ENCODE assay signal across 12 cellular contexts in the genomic region with DNA sequence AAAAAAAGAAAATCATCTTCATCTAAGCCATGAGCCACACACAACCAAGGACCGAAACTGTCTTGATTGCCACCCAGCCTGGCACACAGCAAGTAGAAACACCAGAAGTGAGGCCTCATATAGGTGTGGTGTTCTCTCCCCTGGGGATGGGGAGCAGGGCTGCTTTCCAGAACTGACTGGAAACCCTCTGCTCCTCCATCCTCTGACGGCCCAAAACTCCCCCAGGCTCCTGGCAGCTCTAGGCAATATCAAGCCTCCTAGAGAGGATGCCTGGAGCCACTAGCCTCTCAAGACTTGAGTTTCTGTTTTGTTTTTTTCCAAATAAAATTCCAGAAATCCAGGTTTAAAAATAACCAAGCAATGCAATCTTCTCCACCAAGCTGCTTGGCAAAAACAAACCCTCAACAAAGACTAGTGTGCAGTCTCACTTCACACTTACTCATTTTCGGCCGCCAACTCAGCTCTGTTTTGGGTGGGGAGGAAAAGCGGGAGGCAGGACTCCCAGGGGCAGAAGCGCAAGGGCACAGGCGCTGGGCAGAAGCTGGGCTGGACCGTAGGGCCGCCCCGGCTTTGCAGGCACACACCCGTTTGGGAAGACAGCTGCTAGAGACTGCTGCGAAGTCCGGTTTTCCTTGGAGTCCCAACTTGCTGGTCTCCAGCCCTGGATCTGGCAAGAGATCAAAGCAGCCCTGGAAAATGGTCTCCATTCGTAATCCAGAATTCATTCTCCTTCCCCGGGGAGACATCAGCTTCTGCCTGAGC.
A peak's percentile ranks its signal among the peaks of the same experiment; 100 is the strongest.
DNase-seq lines count a peak whose midpoint lies in the region; ATAC-seq and TF ChIP-seq lines count a peak whose summit lies in the region.
"Had no signal": no experiment of that assay in that cellular context is flagged by ENCODE, and none has a peak within 500 bp of the region (broad histone marks: within the 10 kb centered on the region; RNA-seq: fewer than 3 reads in every experiment).

No MANE protein-coding gene starts in this region.

- no peak overlapping the region for H3K4me3 Mint-ChIP-seq in GM23338
- H3K4me3 Mint-ChIP-seq: naive B cell had no signal

- peaks cover 4% of the 10 kb centered on the region for H3K27me3 Mint-ChIP-seq in GM23338 (ENCODE audit: insufficient read depth, low read depth, poor library complexity)
- H3K27me3 Mint-ChIP-seq: naive B cell had no signal

- H3K9ac ChIP-seq in mesendoderm (ENCODE audit: low read length) = no peak overlapping the region

- no peak overlapping the region for H4K8ac ChIP-seq in mesendoderm (ENCODE audit: low read depth, low read length)

- no peak overlapping the region for H3K4me3 ChIP-seq in GM23338
- peak overlapping the region; percentile 25 for H3K4me3 ChIP-seq in choroid plexus epithelial cell (ENCODE audit: low read depth, low read length)
- H3K4me3 ChIP-seq in left lung = no peak overlapping the region
- H3K4me3 ChIP-seq in stomach = peak overlapping the region in 3 of 4 donors; percentile 7 to 31 (median 19)
- no peak overlapping the region for H3K4me3 ChIP-seq in mesendoderm (ENCODE audit: low read length)

- H3K9me3 ChIP-seq in left lung (no peaks in the 10 kb centered on the region), stomach (no peaks in the 10 kb centered on the region)

- no peaks in the 10 kb centered on the region for H3K9me2 ChIP-seq in GM23338 (ENCODE audit: insufficient read depth)

- H3K27me3 ChIP-seq in GM23338 (ENCODE audit: insufficient read depth) (no peaks in the 10 kb centered on the region), left lung (peaks cover 0 to 3% of the 10 kb centered on the region in 2 donors), stomach (no peaks in the 10 kb centered on the region), mesendoderm (ENCODE audit: insufficient read depth, low read length, poor library complexity) (no peaks in the 10 kb centered on the region)

- H3K18ac ChIP-seq in mesendoderm (ENCODE audit: low read length) = no peak overlapping the region

- ATAC-seq in GM23338 = no peak; the same call in 2 of the 3 replicates
- peak; percentile 75 for ATAC-seq in left lung
- ATAC-seq in HG03354 (IDR thresholded peaks at IDR 0.05; ENCODE audit: poor library complexity, severe bottlenecking, unreplicated experiment) = no peak

- H3K4me1 Mint-ChIP-seq in GM23338 = no peaks in the 10 kb centered on the region
- H3K4me1 Mint-ChIP-seq: naive B cell had no signal

- H2BK120ac ChIP-seq in mesendoderm (ENCODE audit: low read depth, low read length) = no peak overlapping the region

- no peak overlapping the region for H2BK15ac ChIP-seq in mesendoderm (replicated peaks; ENCODE audit: low read depth)

- no peak for TF ChIP-seq EP300 in stomach (IDR thresholded peaks at IDR 0.05)

- H4K5ac ChIP-seq in mesendoderm (ENCODE audit: low read length) = no peak overlapping the region

- H3K4ac ChIP-seq in mesendoderm (ENCODE audit: low read depth, low read length) = no peak overlapping the region

- H3K36me3 ChIP-seq in GM23338 (ENCODE audit: insufficient read depth) = no peaks in the 10 kb centered on the region
- H3K36me3 ChIP-seq in left lung = no peaks in the 10 kb centered on the region
- no peaks in the 10 kb centered on the region for H3K36me3 ChIP-seq in stomach
- H3K36me3 ChIP-seq in mesendoderm (ENCODE audit: control insufficient read depth, insufficient read depth, low read length) = no peaks in the 10 kb centered on the region

- no peak overlapping the region for H2AK5ac ChIP-seq in mesendoderm (ENCODE audit: low read length)

- TF ChIP-seq CTCF in GM23338 (conservative IDR thresholded peaks at IDR 0.05; ENCODE audit: low read depth in 2 of 2) (no peak), choroid plexus epithelial cell (conservative IDR thresholded peaks at IDR 0.05; ENCODE audit: low read depth, low read length) (no peak), left lung (IDR thresholded peaks at IDR 0.05) (no peak), stomach (IDR thresholded peaks at IDR 0.05) (no peak)

- H3K79me1 ChIP-seq in mesendoderm (ENCODE audit: low read length) = no peaks in the 10 kb centered on the region

- no peak overlapping the region for H3K56ac ChIP-seq in mesendoderm (ENCODE audit: low read length)

- H2BK5ac ChIP-seq in mesendoderm (ENCODE audit: low read length) = no peak overlapping the region

- peak overlapping the region; percentile 69; the same call in 1 of the 2 replicates for H2AFZ ChIP-seq in GM23338

- H3K23ac ChIP-seq in mesendoderm (ENCODE audit: low read length) = no peak overlapping the region

- H3K4me2 ChIP-seq in GM23338 (no peak overlapping the region), mesendoderm (ENCODE audit: low read length) (no peak overlapping the region)

- no peaks in the 10 kb centered on the region for H4K20me1 ChIP-seq in GM23338 (replicated peaks; ENCODE audit: insufficient read depth)

- no peaks in the 10 kb centered on the region for H3K9me3 Mint-ChIP-seq in GM23338
- H3K9me3 Mint-ChIP-seq: naive B cell had no signal

- intact Hi-C loops in left lung (cut with DNase I) = no loop called here
- intact Hi-C loops in stomach (cut with DNase I; ENCODE audit: low total_unique reads) = no loop called here

- H3F3A ChIP-seq in GM23338 (replicated peaks; ENCODE audit: low read depth) = no peaks in the 10 kb centered on the region

- H3K27ac Mint-ChIP-seq in GM23338 = no peak overlapping the region

- no peaks in the 10 kb centered on the region for H3K79me2 ChIP-seq in GM23338 (replicated peaks; ENCODE audit: insufficient read depth)
- no peaks in the 10 kb centered on the region for H3K79me2 ChIP-seq in mesendoderm (ENCODE audit: control insufficient read depth, insufficient read depth, low read length)

- no peak for TF ChIP-seq POLR2A in stomach (IDR thresholded peaks at IDR 0.05)

- DNase-seq in GM23338 (ENCODE audit: low spot score) (no peak), choroid plexus epithelial cell (ENCODE audit: low read depth) (peak; percentile 20), left lung (peak in 1 of 2 donors; percentile 38), stomach (peak; percentile 27), DMS153 (lab: John Stamatoyannopoulos, UW) (no peak), mesendoderm (no peak), iPS-NIHi11 (ENCODE audit: low spot score) (no peak)
- DNase-seq: activated CD4-positive, alpha-beta T cell treated with anti-CD3 and anti-CD28 coated beads, Interleukin-2, amount 50 U/mL, for 1 hour; cortex of kidney; naive B cell had no signal

- H3K27ac ChIP-seq in GM23338 (ENCODE audit: low read depth) (no peak overlapping the region), left lung (peak overlapping the region; percentile 23 to 77), stomach (peak overlapping the region; percentile 9 to 82 (median 67)), mesendoderm (ENCODE audit: low read depth, low read length) (no peak overlapping the region)
- H3K27ac ChIP-seq: HL-60 had no signal

- H3K36me3 Mint-ChIP-seq in GM23338 (ENCODE audit: low read depth) = no peaks in the 10 kb centered on the region
- H3K36me3 Mint-ChIP-seq: naive B cell had no signal

- H3K4me1 ChIP-seq in GM23338 (ENCODE audit: insufficient read depth) (no peaks in the 10 kb centered on the region), left lung (peaks cover 0 to 6% of the 10 kb centered on the region in 2 donors), stomach (peaks cover 0 to 19% (median 11%) of the 10 kb centered on the region in 4 donors), mesendoderm (ENCODE audit: control insufficient read depth, low read depth, low read length) (no peaks in the 10 kb centered on the region)

- 43 to 64% (median 57%) methylated on average over 15 of the region's 15 CpGs for WGBS in stomach, 5 donors
- WGBS in mesendoderm (ENCODE audit: extremely low coverage, insufficient coverage, low lambda C conversion rate) = no CpG with 5 or more reads among the region's 15 CpGs

Comparison
In these comparisons a context has a peak if more than half of its experiments do, and no peak if none do; other contexts are left out.
1. DNase-seq: peak in choroid plexus epithelial cell (single experiment) and stomach (single experiment); none in GM23338 (single experiment), DMS153 (single experiment), mesendoderm (single experiment) and iPS-NIHi11 (single experiment).
2. H3K27ac ChIP-seq: peak in left lung (2 of 2) and stomach (5 of 5); none in GM23338 (single experiment) and mesendoderm (single experiment).
3. H3K4me3 ChIP-seq: peak in choroid plexus epithelial cell (single experiment) and stomach (3 of 4); none in GM23338 (single experiment), left lung (0 of 2) and mesendoderm (single experiment).